8 cellular contexts compared by ENCODE assay signal in genomic region chr19:55526216-55527196, GRCh38. TPM values are rescaled to one million over a fixed set of nuclear protein-coding genes. Genes with fewer than 3 reads are reported as not detected.
A peak's percentile ranks its signal among the peaks of the same experiment; 100 is the strongest.
DNase-seq lines count a peak whose midpoint lies in the region; ATAC-seq and TF ChIP-seq lines count a peak whose summit lies in the region.

No MANE protein-coding gene starts in this region.

- H3K4me1 Mint-ChIP-seq in activated CD4-positive, alpha-beta memory T cell treated with anti-CD3 and anti-CD28 coated beads for 36 hours (ENCODE audit: low read depth) = no peaks in the 10 kb centered on the region

- intact Hi-C loops in lower lobe of right lung (cut with DNase I) = no loop called here
- intact Hi-C loops in activated CD4-positive, alpha-beta memory T cell treated with anti-CD3 and anti-CD28 coated beads for 36 hours (cut with micrococcal nuclease) = no loop called here

- H3K27ac ChIP-seq in lower lobe of right lung = no peak overlapping the region

- H3K9me3 Mint-ChIP-seq in activated CD4-positive, alpha-beta memory T cell treated with anti-CD3 and anti-CD28 coated beads for 36 hours = no peaks in the 10 kb centered on the region

- H3K9me3 ChIP-seq in lower lobe of right lung = no peaks in the 10 kb centered on the region

- CTCF ChIA-PET in activated CD4-positive, alpha-beta memory T cell treated with anti-CD3 and anti-CD28 coated beads for 36 hours (lab: Charles Lee) = no interaction called here

- DNase-seq in DMS79 treated with DMSO at 0.1 percent for 48 hours (lab: John Stamatoyannopoulos, UW) (peak; percentile 66), NCI-H1694 treated with DMSO at 0.1 percent for 48 hours (lab: John Stamatoyannopoulos, UW) (peak; percentile 71), astrocyte of the spinal cord (ENCODE audit: low read depth, low spot score) (peak; percentile 50), lower lobe of right lung (peak; percentile 84), GM13977 (ENCODE audit: low spot score) (no peak), NCI-H1048 (lab: John Stamatoyannopoulos, UW) (no peak)
- no peak for DNase-seq in activated CD4-positive, alpha-beta memory T cell treated with anti-CD3 and anti-CD28 coated beads for 36 hours

- in situ Hi-C loops in astrocyte of the spinal cord (cut with HindIII; ENCODE audit: low sequenced_read_pairs) (no loop called here), GM13977 (cut with MboI; ENCODE audit: low pct_unique_long_range_greater_than_20kb, low sequenced_read_pairs, unreplicated experiment) (no loop called here)

- no peak overlapping the region for H3K4me3 ChIP-seq in astrocyte of the spinal cord (ENCODE audit: low read depth, low read length)
- no peak overlapping the region for H3K4me3 ChIP-seq in lower lobe of right lung

- no peaks in the 10 kb centered on the region for H3K27me3 ChIP-seq in lower lobe of right lung (ENCODE audit: low read depth)

- peaks cover 7% of the 10 kb centered on the region for H3K4me1 ChIP-seq in lower lobe of right lung

- H3K36me3 ChIP-seq in lower lobe of right lung = no peaks in the 10 kb centered on the region

- H3K27ac Mint-ChIP-seq in activated CD4-positive, alpha-beta memory T cell treated with anti-CD3 and anti-CD28 coated beads for 36 hours = no peak overlapping the region

- no peak overlapping the region for H3K4me3 Mint-ChIP-seq in activated CD4-positive, alpha-beta memory T cell treated with anti-CD3 and anti-CD28 coated beads for 36 hours

- no peaks in the 10 kb centered on the region for H3K27me3 Mint-ChIP-seq in activated CD4-positive, alpha-beta memory T cell treated with anti-CD3 and anti-CD28 coated beads for 36 hours

- TF ChIP-seq CTCF in astrocyte of the spinal cord (IDR thresholded peaks at IDR 0.05; ENCODE audit: low read depth, low read length) (no peak), lower lobe of right lung (IDR thresholded peaks at IDR 0.05) (no peak), GM13977 (IDR thresholded peaks at IDR 0.05; ENCODE audit: extremely low read depth, insufficient read depth, missing control alignments) (no peak)

- ATAC-seq in lower lobe of right lung = peak; percentile 77 to 80
- no peak for ATAC-seq in GM18520 (IDR thresholded peaks at IDR 0.05; ENCODE audit: unreplicated experiment)

- no peaks in the 10 kb centered on the region for H3K36me3 Mint-ChIP-seq in activated CD4-positive, alpha-beta memory T cell treated with anti-CD3 and anti-CD28 coated beads for 36 hours

- POLR2A ChIA-PET in activated CD4-positive, alpha-beta memory T cell treated with anti-CD3 and anti-CD28 coated beads for 36 hours (lab: Charles Lee) = no interaction called here

RNA-seq across cellular contexts. Expression of gene SBK2, which starts 10.4 kb away (rescaled TPM):
- total RNA-seq in lower lobe of right lung = not detected
- total RNA-seq in activated CD4-positive, alpha-beta memory T cell treated with anti-CD3 and anti-CD28 coated beads for 36 hours = not detected

RNA-seq across cellular contexts. Expression of gene SBK3, which starts 18.8 kb away (rescaled TPM):
- 0.80 TPM for total RNA-seq in lower lobe of right lung
- total RNA-seq in activated CD4-positive, alpha-beta memory T cell treated with anti-CD3 and anti-CD28 coated beads for 36 hours = not detected

RNA-seq across cellular contexts. Expression of gene SSC5D, which starts 38.3 kb away (rescaled TPM):
- total RNA-seq in lower lobe of right lung = 4.7 TPM
- under 1 TPM in 1 of 2 experiments, not detected in 1; 0.33 TPM for total RNA-seq in activated CD4-positive, alpha-beta memory T cell treated with anti-CD3 and anti-CD28 coated beads for 36 hours

RNA-seq across cellular contexts. Expression of gene NAT14, which starts 41.5 kb away (rescaled TPM):
- 16.6 TPM for total RNA-seq in lower lobe of right lung
- total RNA-seq in activated CD4-positive, alpha-beta memory T cell treated with anti-CD3 and anti-CD28 coated beads for 36 hours = 10 to 100 TPM in 1 of 2 experiments, 1 to 10 TPM in 1; 8.5 to 12.9 TPM

RNA-seq across cellular contexts. Expression of gene ZNF628, which starts 50.1 kb away (rescaled TPM):
- total RNA-seq in lower lobe of right lung = 7.1 TPM
- 1 to 10 TPM; 5.8 to 6.9 TPM for total RNA-seq in activated CD4-positive, alpha-beta memory T cell treated with anti-CD3 and anti-CD28 coated beads for 36 hours

Comparison
In these comparisons a context has a peak if more than half of its experiments do, and no peak if none do; other contexts are left out.
1. DNase-seq: peak in DMS79 treated with DMSO at 0.1 percent for 48 hours (single experiment), NCI-H1694 treated with DMSO at 0.1 percent for 48 hours (single experiment), astrocyte of the spinal cord (single experiment) and lower lobe of right lung (single experiment); none in activated CD4-positive, alpha-beta memory T cell treated with anti-CD3 and anti-CD28 coated beads for 36 hours (single experiment), GM13977 (single experiment) and NCI-H1048 (single experiment).